In genomic region chr6:70857387-70858077, GRCh38 we compare ENCODE assay signal across 14 cellular contexts.
DNase-seq lines count a peak whose midpoint lies in the region; ATAC-seq, FAIRE-seq and TF ChIP-seq lines count a peak whose summit lies in the region.
"Had no signal": no experiment of that assay in that cellular context is flagged by ENCODE, and none has a peak within 500 bp of the region (broad histone marks: within the 10 kb centered on the region; RNA-seq: fewer than 3 reads in every experiment).

No MANE protein-coding gene starts in this region.

- no peaks in the 10 kb centered on the region for H3K4me1 Mint-ChIP-seq in nephron progenitor cell
- H3K4me1 Mint-ChIP-seq: activated naive CD4-positive, alpha-beta T cell treated with anti-CD3 and anti-CD28 coated beads, Interleukin-2, amount 50 U/mL, for 24 hours had no signal

- no peak for TF ChIP-seq POLR2A in GM12878 (IDR thresholded peaks at IDR 0.05; ENCODE audit: low read depth, low read length)

- TF ChIP-seq EP300 in GM12878 (IDR thresholded peaks at IDR 0.05; ENCODE audit: borderline replicate concordance in 1 of 2, control insufficient read depth in 1 of 2, low read depth in 2 of 2, low read length in 2 of 2): peak; percentile 70 to 87; a peak in 3 of 4 replicates

- H3K9me3 ChIP-seq in GM12878 (replicated peaks; ENCODE audit: control insufficient read depth, insufficient read depth, low read length) (no peaks in the 10 kb centered on the region), tibial artery (no peaks in the 10 kb centered on the region)

- TF ChIP-seq CTCF in GM12878 (IDR thresholded peaks at IDR 0.05 in 2 of 3, conservative IDR thresholded peaks at IDR 0.05 in 1 of 3; ENCODE audit: control insufficient read depth in 2 of 3, extremely low read depth in 1 of 3, insufficient read depth in 1 of 3, low read depth in 3 of 3, low read length in 3 of 3): no peak
- TF ChIP-seq CTCF in tibial artery (IDR thresholded peaks at IDR 0.05): no peak
- TF ChIP-seq CTCF in nephron progenitor cell (IDR thresholded peaks at IDR 0.05): no peak

- peaks cover 7% of the 10 kb centered on the region for H3K4me1 ChIP-seq in GM12878 (ENCODE audit: control insufficient read depth, insufficient read depth, low read length)
- no peaks in the 10 kb centered on the region for H3K4me1 ChIP-seq in tibial artery

- intact Hi-C loops in GM12878 (cut with micrococcal nuclease; ENCODE audit: unreplicated experiment) (no loop called here), tibial artery (cut with DNase I; ENCODE audit: low total_unique reads) (no loop called here)

- H3K79me2 ChIP-seq in GM12878 (ENCODE audit: control insufficient read depth, insufficient read depth, low read length): no peaks in the 10 kb centered on the region

- H3K9ac ChIP-seq in GM12878 (ENCODE audit: control insufficient read depth, insufficient read depth, low read length): no peak overlapping the region

- H3K9me3 Mint-ChIP-seq in nephron progenitor cell: no peaks in the 10 kb centered on the region
- H3K9me3 Mint-ChIP-seq: activated naive CD4-positive, alpha-beta T cell treated with anti-CD3 and anti-CD28 coated beads, Interleukin-2, amount 50 U/mL, for 24 hours had no signal

- H4K20me1 ChIP-seq in GM12878 (ENCODE audit: control insufficient read depth, insufficient read depth): no peaks in the 10 kb centered on the region

- H3K4me2 ChIP-seq in GM12878 (ENCODE audit: control insufficient read depth, insufficient read depth): peak overlapping the region; percentile 29

- in situ Hi-C loops in GM12878 (cut with MboI): no loop called here

- RAD21 ChIA-PET in GM12878 (lab: Charles Lee; ENCODE audit: unreplicated experiment): interaction anchor here (0.6 to 3.1 kb wide), 13 partner anchors 13 to 337 kb away, joined by 3 to 27 read pairs (median 3); no protein-coding TSS in a partner anchor

- H3K36me3 Mint-ChIP-seq in nephron progenitor cell (ENCODE audit: low read depth): no peaks in the 10 kb centered on the region

- CTCF ChIA-PET in GM12878 (lab: Yijun Ruan, JAX): interaction anchor here (0.7 to 3.0 kb wide), 14 partner anchors 10 to 337 kb away, joined by 3 to 21 read pairs (median 4); no protein-coding TSS in a partner anchor

- H3K4me3 Mint-ChIP-seq in nephron progenitor cell: no peak overlapping the region
- H3K4me3 Mint-ChIP-seq: activated naive CD4-positive, alpha-beta T cell treated with anti-CD3 and anti-CD28 coated beads, Interleukin-2, amount 50 U/mL, for 24 hours had no signal

- DNase-seq in GM12878 (ENCODE audit: low read depth, low spot score): peak; percentile 66
- DNase-seq in AG08395 (ENCODE audit: low spot score): no peak
- DNase-seq in tibial artery: no peak
- DNase-seq in activated CD8-positive, alpha-beta memory T cell treated with anti-CD3 and anti-CD28 coated beads for 24 hours: no peak
- DNase-seq in nephron progenitor cell: no peak
- DNase-seq: DMS53; effector CD4-positive, alpha-beta T cell; NCI-H1092 treated with DMSO at 0.1 percent for 48 hours had no signal

- H3K27me3 ChIP-seq in GM12878 (replicated peaks in 1 of 2; ENCODE audit: control insufficient read depth in 2 of 2, insufficient read depth in 2 of 2, low read length in 1 of 2): no peaks in the 10 kb centered on the region
- no peaks in the 10 kb centered on the region for H3K27me3 ChIP-seq in tibial artery

- no peak overlapping the region for H2AFZ ChIP-seq in GM12878 (ENCODE audit: control insufficient read depth, low read depth, low read length)

- TF ChIP-seq RAD21 in GM12878 (IDR thresholded peaks at IDR 0.05; ENCODE audit: insufficient read depth, low read depth, low read length): no peak

- H3K27me3 Mint-ChIP-seq in nephron progenitor cell (ENCODE audit: low read depth, poor library complexity): no peaks in the 10 kb centered on the region
- H3K27me3 Mint-ChIP-seq: activated naive CD4-positive, alpha-beta T cell treated with anti-CD3 and anti-CD28 coated beads, Interleukin-2, amount 50 U/mL, for 24 hours had no signal

- POLR2A ChIA-PET in GM12878 (lab: Charles Lee): interaction anchor here (0.6 to 1.7 kb wide), 4 partner anchors 12 to 873 kb away, joined by 3 to 7 read pairs (median 4); no protein-coding TSS in a partner anchor

- peak; percentile 99 for ATAC-seq in GM19023 (IDR thresholded peaks at IDR 0.05; ENCODE audit: unreplicated experiment)
- ATAC-seq in GM21723 (IDR thresholded peaks at IDR 0.05; ENCODE audit: unreplicated experiment): peak; percentile 100
- peak; percentile 100 for ATAC-seq in HG03175 (IDR thresholded peaks at IDR 0.05; ENCODE audit: unreplicated experiment)
- ATAC-seq in GM12878: peak; percentile 100
- ATAC-seq: activated CD4-positive, CD25-positive, alpha-beta regulatory T cell treated with anti-CD3 and anti-CD28 coated beads, Interleukin-2, amount 50 U/mL, for 24 hours had no signal

- H3K27ac ChIP-seq in GM12878 (ENCODE audit: control insufficient read depth, insufficient read depth): no peak overlapping the region
- no peak overlapping the region for H3K27ac ChIP-seq in tibial artery
- H3K27ac ChIP-seq: RWPE1 had no signal

- peak; percentile 88 for FAIRE-seq in GM12878 (lab: Jason Lieb, UNC)

- H3K27ac Mint-ChIP-seq in nephron progenitor cell: no peak overlapping the region
- H3K27ac Mint-ChIP-seq: activated naive CD4-positive, alpha-beta T cell treated with anti-CD3 and anti-CD28 coated beads, Interleukin-2, amount 50 U/mL, for 24 hours had no signal

- BruUV-seq in GM12878 (replicated peaks; lab: Mats Ljungman, UMichigan): no TSS peak

- 36% methylated on average over 5 of the region's 5 CpGs for WGBS in GM12878 (ENCODE audit: insufficient coverage, insufficient replicate concordance, low lambda C conversion rate, missing lambda C conversion rate)

- H3K36me3 ChIP-seq in GM12878 (ENCODE audit: control insufficient read depth in 2 of 2, insufficient read depth in 2 of 2, low read length in 1 of 2) (peaks cover 0 to 2% of the 10 kb centered on the region in 2 experiments; a peak in 1 of 4 replicates), tibial artery (peaks cover 22 to 39% (median 22%) of the 10 kb centered on the region in 3 donors)

- H3K4me3 ChIP-seq in GM12878 (no peak overlapping the region), tibial artery (no peak overlapping the region)

- SMC1A ChIA-PET in GM12878 (lab: Charles Lee; ENCODE audit: uncharacterized antibody, unreplicated experiment): interaction anchor here (0.5 to 7.4 kb wide), 20 partner anchors 8 to 978 kb away, joined by 3 to 61 read pairs (median 3); no protein-coding TSS in a partner anchor

TF ChIP-seq in GM12878, 131 proteins besides CTCF, POLR2A, EP300 and RAD21 (continues in another document):
- TF ChIP-seq MTA2 (IDR thresholded peaks at IDR 0.05; ENCODE audit: low read depth) (peak; percentile 95), NFIC (IDR thresholded peaks at IDR 0.05; ENCODE audit: low read depth, low read length) (peak; percentile 37; the same call in 1 of the 2 replicates), FOXM1 (IDR thresholded peaks at IDR 0.05; ENCODE audit: low read depth, low read length) (0 out of 2 replicates have a peak, but pooled peaks have one; percentile 25), DPF2 (IDR thresholded peaks at IDR 0.05) (peak; percentile 93), IKZF2 (IDR thresholded peaks at IDR 0.05) (peak; percentile 50 to 54; a peak in 2 of 4 replicates), RAD51 (IDR thresholded peaks at IDR 0.05) (0 out of 2 replicates have a peak, but pooled peaks have one; percentile 34), JUNB (IDR thresholded peaks at IDR 0.05) (peak; percentile 50; the same call in 1 of the 2 replicates), EZH2 (IDR thresholded peaks at IDR 0.05; ENCODE audit: borderline replicate concordance, control insufficient read depth, low read depth, low read length) (no peak), SMARCA5 (IDR thresholded peaks at IDR 0.05) (0 out of 2 replicates have a peak, but pooled peaks have one; percentile 25), RUNX3 (IDR thresholded peaks at IDR 0.05; ENCODE audit: low read length) (peak; percentile 46; the same call in 1 of the 2 replicates), CREB1 (IDR thresholded peaks at IDR 0.05; ENCODE audit: low read depth) (peak; percentile 83), IKZF1 (conservative IDR thresholded peaks at IDR 0.05) (peak; percentile 42; the same call in 1 of the 2 replicates), NBN (IDR thresholded peaks at IDR 0.05) (0 out of 2 replicates have a peak, but pooled peaks have one; percentile 41), MEF2B (IDR thresholded peaks at IDR 0.05; ENCODE audit: partially characterized antibody, poor library complexity, severe bottlenecking) (peak; percentile 56), RELA (IDR thresholded peaks at IDR 0.05; ENCODE audit: borderline replicate concordance, partially characterized antibody) (no peak), SPI1 (IDR thresholded peaks at IDR 0.05; ENCODE audit: borderline replicate concordance, insufficient read depth, low read depth, low read length) (peak; percentile 98), MXI1 (IDR thresholded peaks at IDR 0.05; ENCODE audit: low read depth, low read length) (no peak)
